8 cellular contexts compared by ENCODE assay signal in genomic region chr7:99392659-99393362, GRCh38. TPM values are rescaled to one million over a fixed set of nuclear protein-coding genes. Genes with fewer than 3 reads are reported as not detected.
DNase-seq lines count a peak whose midpoint lies in the region; ATAC-seq lines count a peak whose summit lies in the region.

No MANE protein-coding gene starts in this region.

- DNase-seq in NCI-H1105 treated with DMSO at 0.1 percent for 48 hours (lab: John Stamatoyannopoulos, UW) = peak; percentile 89
- DNase-seq in central memory CD4-positive, alpha-beta T cell = peak; percentile 80
- peak; percentile 64 for DNase-seq in left lobe of liver (ENCODE audit: low spot score)
- DNase-seq in stimulated activated CD4-positive, alpha-beta T cell treated with anti-CD3 and anti-CD28 coated beads, Interleukin-4, amount 100 ng/mL, for 1 hour = peak; percentile 77

- ATAC-seq in GM19025 (IDR thresholded peaks at IDR 0.05; ENCODE audit: low read depth, unreplicated experiment) (peak; percentile 71), left lobe of liver (peak; percentile 53), GM18517 (IDR thresholded peaks at IDR 0.05; ENCODE audit: unreplicated experiment) (no peak), HG02973 (IDR thresholded peaks at IDR 0.05; ENCODE audit: unreplicated experiment) (no peak)
- peak; percentile 93 to 96 for ATAC-seq in activated CD4-positive, CD25-positive, alpha-beta regulatory T cell treated with anti-CD3 and anti-CD28 coated beads, Interleukin-2, amount 50 U/mL, for 24 hours

RNA-seq across cellular contexts. Expression of gene PDAP1, which starts 15.6 kb away (rescaled TPM):
- 32.7 TPM for total RNA-seq in left lobe of liver

RNA-seq across cellular contexts. Expression of gene BUD31, which starts 16.0 kb away (rescaled TPM):
- total RNA-seq in left lobe of liver = 25.8 TPM

RNA-seq across cellular contexts. Expression of gene ARPC1B, which starts 18.3 kb away (rescaled TPM):
- 37.4 TPM for total RNA-seq in left lobe of liver

RNA-seq across cellular contexts. Expression of gene PTCD1, which starts 45.8 kb away (rescaled TPM):
- 2.3 TPM for total RNA-seq in left lobe of liver

RNA-seq across cellular contexts. Expression of gene CPSF4, which starts 45.9 kb away (rescaled TPM):
- 14.4 TPM for total RNA-seq in left lobe of liver

Comparison
In these comparisons a context has a peak if more than half of its experiments do, and no peak if none do; other contexts are left out.
1. ATAC-seq: peak in GM19025 (single experiment), activated CD4-positive, CD25-positive, alpha-beta regulatory T cell treated with anti-CD3 and anti-CD28 coated beads, Interleukin-2, amount 50 U/mL, for 24 hours (2 of 2) and left lobe of liver (single experiment); none in GM18517 (single experiment) and HG02973 (single experiment).
2. Peak in every context shown above with its lines, with median percentiles within 50 percentile points of each other: DNase-seq.